1 cellular context compared by ENCODE assay signal in the genomic region with DNA sequence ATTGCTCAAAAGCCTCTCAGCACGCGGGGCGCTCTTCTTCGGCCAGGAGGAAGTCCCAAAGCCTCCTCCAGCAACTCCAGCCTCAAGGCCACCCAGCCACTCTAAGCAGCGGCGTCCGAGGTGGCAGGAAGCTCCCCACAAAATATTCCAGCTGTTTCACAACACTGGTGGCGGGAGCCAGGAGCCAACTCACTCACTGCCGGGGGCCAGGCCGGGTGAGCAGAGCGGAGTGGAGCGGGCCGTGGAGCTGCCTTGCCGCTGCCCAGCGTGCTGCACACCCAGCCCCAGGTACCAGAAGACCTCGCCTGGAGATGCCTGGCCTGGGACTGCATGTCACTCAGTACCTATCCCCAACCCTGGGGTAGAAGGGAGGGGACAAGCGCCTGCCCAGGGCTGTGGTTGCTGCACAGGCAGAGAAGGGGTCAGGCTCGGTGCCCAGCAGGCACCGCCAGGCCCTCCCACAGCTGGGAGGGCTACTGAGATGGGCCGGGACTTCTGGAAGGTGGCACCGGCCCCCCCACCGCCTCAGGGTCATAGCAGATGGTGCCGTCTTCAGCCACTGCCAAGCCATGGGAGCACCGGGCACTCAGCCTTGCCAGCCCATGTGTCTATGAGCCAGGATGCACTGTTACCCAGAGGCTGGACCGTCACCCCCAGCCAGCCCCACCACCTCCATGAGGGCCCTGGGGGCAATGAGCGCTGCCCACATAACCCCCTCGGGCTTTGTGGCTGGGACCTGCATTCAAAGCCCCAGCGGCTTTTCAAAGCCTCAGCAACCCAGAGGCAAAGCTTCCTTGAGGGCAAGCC.
TF ChIP-seq lines count a peak whose summit lies in the region.

No MANE protein-coding gene starts in this region.

TF ChIP-seq in HepG2, 621 proteins besides CTCF, POLR2A, EP300 and RAD21:
- TF ChIP-seq AGO2 (optimal IDR thresholded peaks at IDR 0.05; ENCODE audit: low read depth, low read length) = peak; percentile 3
- no peak for TF ChIP-seq ZNF160 (CRISPR knock-in tag; IDR thresholded peaks at IDR 0.05)
- TF ChIP-seq ZBTB33 (CRISPR knock-in tag; IDR thresholded peaks at IDR 0.05) = peak; percentile 56; the same call in 1 of the 2 replicates
- no peak for TF ChIP-seq MXI1 (IDR thresholded peaks at IDR 0.05; ENCODE audit: borderline replicate concordance, low read depth, low read length)
